ENCODE assay signal across 1 cellular context in genomic region chr3:186160691-186161243, GRCh38.
TF ChIP-seq lines count a peak whose summit lies in the region.

No MANE protein-coding gene starts in this region.

TF ChIP-seq in K562, 482 proteins besides CTCF, POLR2A, EP300 and RAD21 (continued from another document):
- no peak for TF ChIP-seq SP1 (CRISPR knock-in tag; IDR thresholded peaks at IDR 0.05)
- TF ChIP-seq SRF (CRISPR knock-in tag; IDR thresholded peaks at IDR 0.05), result no peak
- TF ChIP-seq ARID1B (IDR thresholded peaks at IDR 0.05), result peak; percentile 21; the same call in 1 of the 2 replicates
- TF ChIP-seq HDAC8 (tag; IDR thresholded peaks at IDR 0.05), result no peak
- TF ChIP-seq RBM25 (IDR thresholded peaks at IDR 0.05; ENCODE audit: low read depth, low read length, severe bottlenecking), result no peak
- peak; percentile 88 for TF ChIP-seq CEBPB (tag; IDR thresholded peaks at IDR 0.05)
- 0 out of 2 replicates have a peak, but pooled peaks have one; percentile 24 for TF ChIP-seq JUN (IDR thresholded peaks at IDR 0.05; ENCODE audit: borderline replicate concordance, low read depth, low read length)
- no peak for TF ChIP-seq JUN (CRISPR knock-in tag; IDR thresholded peaks at IDR 0.05; ENCODE audit: borderline replicate concordance)
- 0 out of 2 replicates have a peak, but pooled peaks have one; percentile 28 for TF ChIP-seq ZNF3 (CRISPR knock-in tag; IDR thresholded peaks at IDR 0.05)
- TF ChIP-seq MEIS2 (IDR thresholded peaks at IDR 0.05; ENCODE audit: partially characterized antibody), result peak; percentile 41
- TF ChIP-seq JUND (IDR thresholded peaks at IDR 0.05; ENCODE audit: borderline replicate concordance, low read depth, low read length), result peak; percentile 81
- TF ChIP-seq JUND (tag; IDR thresholded peaks at IDR 0.05; ENCODE audit: borderline replicate concordance, low read depth, low read length), result peak; percentile 82; the same call in 2 of the 3 replicates
- TF ChIP-seq TEAD4 (IDR thresholded peaks at IDR 0.05; ENCODE audit: low read length), result peak; percentile 34
- TF ChIP-seq TEAD4 (CRISPR knock-in tag; IDR thresholded peaks at IDR 0.05; ENCODE audit: borderline replicate concordance), result no peak
- peak; percentile 70; the same call in 1 of the 2 replicates for TF ChIP-seq ATF3 (IDR thresholded peaks at IDR 0.05)
- no peak for TF ChIP-seq ATF3 (CRISPR knock-in tag; conservative IDR thresholded peaks at IDR 0.05)
- no peak for TF ChIP-seq CEBPG (CRISPR knock-in tag; IDR thresholded peaks at IDR 0.05)
- peak; percentile 80 to 91 for TF ChIP-seq CEBPG (tag; conservative IDR thresholded peaks at IDR 0.05 in 1 of 2, IDR thresholded peaks at IDR 0.05 in 1 of 2)
- peak; percentile 86 for TF ChIP-seq FOSL1 (tag; conservative IDR thresholded peaks at IDR 0.05)
- no peak for TF ChIP-seq CBX8 (IDR thresholded peaks at IDR 0.05; ENCODE audit: borderline replicate concordance, extremely low read depth, low read depth, low read length, poor library complexity, severe bottlenecking)
